Comparison of ENCODE assay signal across 8 cellular contexts in genomic region chr2:178306351-178307073, GRCh38.
DNase-seq lines count a peak whose midpoint lies in the region; ATAC-seq and TF ChIP-seq lines count a peak whose summit lies in the region.

No MANE protein-coding gene starts in this region.

- in situ Hi-C loops in Panc1 (cut with HindIII; ENCODE audit: low pct_unique_long_range_greater_than_20kb, low sequenced_read_pairs) (no loop called here), mammary epithelial cell (cut with MboI; ENCODE audit: low sequenced_read_pairs in 2 of 2) (no loop called here)

- peaks cover 11% of the 10 kb centered on the region for H3K27me3 Mint-ChIP-seq in memory B cell

- H2AFZ ChIP-seq in mammary epithelial cell (ENCODE audit: low read depth, low read length), result no peak overlapping the region

- no TSS peak for BruUV-seq in Panc1 (replicated peaks; lab: Mats Ljungman, UMichigan)
- BruUV-seq in mammary epithelial cell (replicated peaks; lab: Mats Ljungman, UMichigan), result TSS peak; percentile 20

- WGBS in mammary epithelial cell (ENCODE audit: low coverage, missing lambda C conversion rate), result 61% methylated on average over 8 of the region's 8 CpGs

- no peak overlapping the region for H3K4me2 ChIP-seq in mammary epithelial cell (ENCODE audit: insufficient read depth, low read depth, low read length)

- H3K9me3 Mint-ChIP-seq in memory B cell, result peaks cover 2% of the 10 kb centered on the region

- H3K9me3 ChIP-seq in right atrium auricular region (no peaks in the 10 kb centered on the region), Panc1 (ENCODE audit: control insufficient read depth, insufficient read depth, low read depth, low read length) (no peaks in the 10 kb centered on the region), mammary epithelial cell (replicated peaks; ENCODE audit: insufficient read depth, low read length) (no peaks in the 10 kb centered on the region)

- dilution Hi-C loops in mammary epithelial cell (cut with HindIII; ENCODE audit: low sequenced_read_pairs), result no loop called here

- H3K79me2 ChIP-seq in mammary epithelial cell (ENCODE audit: insufficient read depth, low read length), result no peaks in the 10 kb centered on the region

- no peaks in the 10 kb centered on the region for H4K20me1 ChIP-seq in mammary epithelial cell (ENCODE audit: insufficient read depth, low read length)

- no peak overlapping the region for H3K4me3 Mint-ChIP-seq in memory B cell

- H3K4me1 ChIP-seq in right atrium auricular region (no peaks in the 10 kb centered on the region), Panc1 (ENCODE audit: control insufficient read depth, insufficient read depth, low read length) (no peaks in the 10 kb centered on the region), mammary epithelial cell (ENCODE audit: insufficient read depth, low read length) (peaks cover 4% of the 10 kb centered on the region)

- H3K27ac ChIP-seq in right atrium auricular region, result no peak overlapping the region
- no peak overlapping the region for H3K27ac ChIP-seq in Panc1 (ENCODE audit: low read length)
- H3K27ac ChIP-seq in mammary epithelial cell (ENCODE audit: insufficient read depth, low read depth, low read length), result no peak overlapping the region

- CTCF ChIA-PET in Panc1 (lab: Charles Lee), result no interaction called here
- CTCF ChIA-PET in mammary epithelial cell (lab: Charles Lee; ENCODE audit: low non-redundant PET), result no interaction called here

- H3K4me3 ChIP-seq in right atrium auricular region (no peak overlapping the region), Panc1 (ENCODE audit: low read depth in 2 of 2, low read length in 2 of 2) (no peak overlapping the region), mammary epithelial cell (replicated peaks in 1 of 3; ENCODE audit: insufficient read depth in 1 of 3, low read depth in 2 of 3, low read length in 3 of 3) (no peak overlapping the region)

- no peaks in the 10 kb centered on the region for H3K27me3 ChIP-seq in right atrium auricular region
- no peaks in the 10 kb centered on the region for H3K27me3 ChIP-seq in Panc1 (ENCODE audit: control insufficient read depth, insufficient read depth, low read length)
- no peaks in the 10 kb centered on the region for H3K27me3 ChIP-seq in mammary epithelial cell (ENCODE audit: insufficient read depth, low read length)

- peak in 1 of 2 donors; percentile 56 for TF ChIP-seq CTCF in right atrium auricular region (IDR thresholded peaks at IDR 0.05)
- peak; percentile 85 for TF ChIP-seq CTCF in Panc1 (IDR thresholded peaks at IDR 0.05)
- TF ChIP-seq CTCF in mammary epithelial cell (conservative IDR thresholded peaks at IDR 0.05 in 1 of 2, IDR thresholded peaks at IDR 0.05 in 1 of 2; ENCODE audit: extremely low read depth in 1 of 2, insufficient read depth in 1 of 2, low read depth in 1 of 2, low read length in 2 of 2), result peak; percentile 48 to 77

- ATAC-seq in Right ventricle myocardium inferior (peak; percentile 56), GM21786 (IDR thresholded peaks at IDR 0.05; ENCODE audit: unreplicated experiment) (peak; percentile 99), Panc1 (peak; percentile 96), memory B cell (ENCODE audit: low read depth) (peak; percentile 60)

- intact Hi-C loops in Right ventricle myocardium inferior (cut with DNase I), result loop anchor here (5.0 kb wide), 1 partner anchor 106 kb away; no protein-coding TSS in a partner anchor
- intact Hi-C loops in Panc1 (cut with micrococcal nuclease; ENCODE audit: unreplicated experiment), result loop anchor here (2.0 kb wide), 1 partner anchor 108 kb away; no protein-coding TSS in a partner anchor
- intact Hi-C loops in mammary epithelial cell (cut with micrococcal nuclease), result loop anchor here (1.0 to 5.0 kb wide), 4 partner anchors 91 to 144 kb away; no protein-coding TSS in a partner anchor

- POLR2A ChIA-PET in Panc1 (lab: Charles Lee), result interaction anchor here (0.5 kb wide), 1 partner anchor 149 kb away, joined by 3 read pairs; no protein-coding TSS in a partner anchor

- H3K27ac Mint-ChIP-seq in memory B cell, result no peak overlapping the region

- H3K36me3 ChIP-seq in right atrium auricular region (no peaks in the 10 kb centered on the region), Panc1 (ENCODE audit: control insufficient read depth, insufficient read depth, low read length) (no peaks in the 10 kb centered on the region), mammary epithelial cell (ENCODE audit: insufficient read depth, low read length) (peaks cover 4% of the 10 kb centered on the region)

- no peak overlapping the region for H3K9ac ChIP-seq in mammary epithelial cell (ENCODE audit: insufficient read depth, low read length)

- no peak for DNase-seq in Right ventricle myocardium inferior (ENCODE audit: missing footprints)
- no peak for DNase-seq in right atrium auricular region (ENCODE audit: low spot score)
- peak; percentile 22 for DNase-seq in HuH-7 (ENCODE audit: low spot score)
- DNase-seq in Panc1 (ENCODE audit: low read depth, low spot score), result peak; percentile 38
- DNase-seq in mammary epithelial cell, result peak; percentile 35
- DNase-seq in memory B cell (ENCODE audit: low spot score in 2 of 2), result no peak
- DNase-seq in T-helper 9 cell, result no peak

- no peaks in the 10 kb centered on the region for H3K36me3 Mint-ChIP-seq in memory B cell

- no peaks in the 10 kb centered on the region for H3K4me1 Mint-ChIP-seq in memory B cell

Comparison
In these comparisons a context has a peak if more than half of its experiments do, and no peak if none do; other contexts are left out.
1. DNase-seq: peak in HuH-7 (single experiment), Panc1 (single experiment) and mammary epithelial cell (single experiment); none in Right ventricle myocardium inferior (single experiment), right atrium auricular region (single experiment), memory B cell (0 of 2) and T-helper 9 cell (single experiment).
2. Peak in every context shown above with its lines, with median percentiles within 50 percentile points of each other: ATAC-seq.